In the genomic region with DNA sequence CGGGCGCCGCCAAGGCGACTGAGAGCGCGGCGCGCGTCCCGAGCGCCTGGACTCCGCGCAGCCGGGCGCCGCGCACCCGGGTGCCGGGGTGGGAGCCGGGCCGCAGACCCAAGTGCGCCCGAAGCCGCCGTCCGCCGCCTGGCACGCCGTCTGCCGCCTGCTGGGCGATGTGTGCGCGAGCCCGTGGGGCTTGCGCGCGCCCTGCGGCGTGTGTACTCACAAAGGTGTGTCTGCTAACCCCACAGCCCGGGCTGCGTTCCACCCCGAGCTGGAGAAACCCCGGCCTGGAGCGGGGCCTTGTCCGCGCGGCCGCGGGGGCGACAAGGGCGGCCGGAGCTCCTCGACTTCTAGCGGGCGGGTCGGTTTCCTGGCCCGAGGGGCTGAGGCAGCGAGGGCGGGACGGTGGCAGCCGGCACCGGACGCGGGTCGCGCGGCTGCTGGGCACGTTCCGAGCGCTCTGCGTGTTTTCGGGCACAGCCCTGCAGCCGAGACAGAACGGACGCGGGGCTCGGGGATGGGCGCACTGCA, we compare ENCODE assay signal across 8 cellular contexts. TPM values are rescaled to one million over a fixed set of nuclear protein-coding genes. Genes with fewer than 3 reads are reported as not detected.
DNase-seq lines count a peak whose midpoint lies in the region; ATAC-seq, FAIRE-seq and TF ChIP-seq lines count a peak whose summit lies in the region.

No MANE protein-coding gene starts in this region.

- no peak for TF ChIP-seq EP300 in SK-N-SH (IDR thresholded peaks at IDR 0.05; ENCODE audit: borderline replicate concordance in 1 of 2, low read depth in 1 of 2, low read length in 1 of 2)

- TF ChIP-seq RAD21 in SK-N-SH (IDR thresholded peaks at IDR 0.05; ENCODE audit: low read length): peak; percentile 42

- peaks cover 24% of the 10 kb centered on the region for H3K27me3 Mint-ChIP-seq in activated naive CD8-positive, alpha-beta T cell treated with anti-CD3 and anti-CD28 coated beads, Interleukin-2, amount 50 U/mL, for 24 hours

- H3K9ac ChIP-seq in HUES48 (ENCODE audit: low read depth, low read length) (peak overlapping the region; percentile 43; the same call in 1 of the 2 replicates), SK-N-SH (peak overlapping the region; percentile 93)

- H3K36me3 ChIP-seq in HUES48 (ENCODE audit: control insufficient read depth, insufficient read depth, low read length) (no peaks in the 10 kb centered on the region), SK-N-SH (replicated peaks in 1 of 2; ENCODE audit: control insufficient read depth in 1 of 2, insufficient read depth in 2 of 2, low read length in 1 of 2) (no peaks in the 10 kb centered on the region), cardiac muscle cell (no peaks in the 10 kb centered on the region), pancreas (no peaks in the 10 kb centered on the region), aorta (ENCODE audit: control insufficient read depth in 1 of 2, insufficient read depth in 2 of 2, low read length in 1 of 2) (no peaks in the 10 kb centered on the region)

- H3K4me3 Mint-ChIP-seq in activated naive CD8-positive, alpha-beta T cell treated with anti-CD3 and anti-CD28 coated beads, Interleukin-2, amount 50 U/mL, for 24 hours: peak overlapping the region; percentile 82

- peak; percentile 93 for DNase-seq in DMS53 (lab: John Stamatoyannopoulos, UW)
- DNase-seq in SK-N-SH: peak; percentile 86
- peak; percentile 67 for DNase-seq in activated naive CD8-positive, alpha-beta T cell treated with anti-CD3 and anti-CD28 coated beads, Interleukin-2, amount 50 U/mL, for 24 hours
- DNase-seq in cardiac muscle cell (ENCODE audit: low read depth in 1 of 2, low spot score in 1 of 2): peak; percentile 80 to 84
- peak; percentile 80 to 94 (median 88) for DNase-seq in pancreas
- peak; percentile 85 to 92 for DNase-seq in aorta

- peak overlapping the region; percentile 93 for H2AFZ ChIP-seq in SK-N-SH (ENCODE audit: low read depth)

- WGBS in SK-N-SH (ENCODE audit: low lambda C conversion rate): no CpG with 5 or more reads among the region's 78 CpGs
- WGBS in pancreas, 2 donors: 0% methylated on average over 49 to 78 of the region's 78 CpGs
- 0% methylated on average over 67 to 78 of the region's 78 CpGs for WGBS in aorta, 2 donors

- H3K4me1 Mint-ChIP-seq in activated naive CD8-positive, alpha-beta T cell treated with anti-CD3 and anti-CD28 coated beads, Interleukin-2, amount 50 U/mL, for 24 hours: peaks cover 50% of the 10 kb centered on the region

- H3F3A ChIP-seq in SK-N-SH (replicated peaks; ENCODE audit: insufficient read depth): peaks cover 12% of the 10 kb centered on the region

- H4K20me1 ChIP-seq in SK-N-SH (ENCODE audit: insufficient read depth): peaks cover 27% of the 10 kb centered on the region

- H3K27me3 ChIP-seq in HUES48 (ENCODE audit: control insufficient read depth, insufficient read depth, low read length) (peaks cover 79% of the 10 kb centered on the region), SK-N-SH (ENCODE audit: insufficient read depth) (no peaks in the 10 kb centered on the region), cardiac muscle cell (no peaks in the 10 kb centered on the region), pancreas (no peaks in the 10 kb centered on the region), aorta (ENCODE audit: control insufficient read depth in 1 of 2, insufficient read depth in 2 of 2, low read length in 1 of 2) (no peaks in the 10 kb centered on the region)

- H3K4me1 ChIP-seq in HUES48 (ENCODE audit: control insufficient read depth, insufficient read depth, low read length) (peaks cover 41% of the 10 kb centered on the region), SK-N-SH (ENCODE audit: control insufficient read depth in 1 of 2, insufficient read depth in 2 of 2, low read depth in 1 of 2, low read length in 1 of 2) (peaks cover 17 to 21% of the 10 kb centered on the region in 2 experiments; a peak in 3 of 4 replicates), cardiac muscle cell (ENCODE audit: low read depth) (peaks cover 23% of the 10 kb centered on the region), pancreas (peaks cover 14 to 17% (median 15%) of the 10 kb centered on the region in 3 donors), aorta (ENCODE audit: control insufficient read depth in 1 of 2, insufficient read depth in 2 of 2, low read length in 2 of 2) (peaks cover 0 to 4% of the 10 kb centered on the region in 2 donors)

- H3K9me3 Mint-ChIP-seq in activated naive CD8-positive, alpha-beta T cell treated with anti-CD3 and anti-CD28 coated beads, Interleukin-2, amount 50 U/mL, for 24 hours: no peaks in the 10 kb centered on the region

- H3K9me3 ChIP-seq in HUES48 (ENCODE audit: control insufficient read depth, insufficient read depth, low read length): no peaks in the 10 kb centered on the region
- no peaks in the 10 kb centered on the region for H3K9me3 ChIP-seq in SK-N-SH
- H3K9me3 ChIP-seq in cardiac muscle cell (ENCODE audit: low read depth): no peaks in the 10 kb centered on the region
- no peaks in the 10 kb centered on the region for H3K9me3 ChIP-seq in pancreas
- no peaks in the 10 kb centered on the region for H3K9me3 ChIP-seq in aorta (ENCODE audit: control insufficient read depth, low read length)

- intact Hi-C loops in pancreas (cut with DNase I) (loop anchor here in 1 of 3 donors (10.0 kb wide), 1 partner anchor 324 kb away; no protein-coding TSS in a partner anchor), aorta (cut with DNase I) (loop anchor here (5.0 to 10.0 kb wide), 7 partner anchors 121 to 384 kb away; a partner anchor contains a TSS)

- CTCF ChIA-PET in SK-N-SH (lab: Yijun Ruan, JAX): interaction anchor here (0.8 to 3.3 kb wide), 15 partner anchors 10 to 487 kb away, joined by 3 to 22 read pairs (median 4); a partner anchor contains a TSS

- peaks cover 6% of the 10 kb centered on the region for H3K36me3 Mint-ChIP-seq in activated naive CD8-positive, alpha-beta T cell treated with anti-CD3 and anti-CD28 coated beads, Interleukin-2, amount 50 U/mL, for 24 hours (ENCODE audit: low read depth)

- H3K4me3 ChIP-seq in HUES48 (ENCODE audit: low read depth, low read length) (peak overlapping the region; percentile 80), SK-N-SH (ENCODE audit: low read depth in 2 of 2, low read length in 1 of 2) (peak overlapping the region; percentile 93 to 95), cardiac muscle cell (peak overlapping the region; percentile 57), pancreas (peak overlapping the region; percentile 79 to 98 (median 90)), aorta (ENCODE audit: low read length in 2 of 2) (peak overlapping the region; percentile 55 to 81)

- POLR2A ChIA-PET in SK-N-SH (lab: Yijun Ruan, JAX): interaction anchor here (0.9 to 2.1 kb wide), 5 partner anchors 10 to 301 kb away, joined by 3 to 27 read pairs (median 3); a partner anchor contains a TSS

- H3K79me2 ChIP-seq in SK-N-SH (ENCODE audit: insufficient read depth): peaks cover 32% of the 10 kb centered on the region

- ATAC-seq in GM21423 (IDR thresholded peaks at IDR 0.05; ENCODE audit: unreplicated experiment) (peak; percentile 30), pancreas (peak; percentile 54 to 76 (median 67)), aorta (ENCODE audit: low FRiP score) (peak; percentile 59)
- peak; percentile 17 for ATAC-seq in activated naive CD8-positive, alpha-beta T cell treated with anti-CD3 and anti-CD28 coated beads, Interleukin-2, amount 50 U/mL, for 24 hours

- TF ChIP-seq CTCF in SK-N-SH (IDR thresholded peaks at IDR 0.05) (peak; percentile 51), cardiac muscle cell (IDR thresholded peaks at IDR 0.05; ENCODE audit: low read depth, low read length) (peak; percentile 45), pancreas (IDR thresholded peaks at IDR 0.05) (peak in 3 of 4 donors; percentile 17 to 47 (median 29))

- H3K27ac Mint-ChIP-seq in activated naive CD8-positive, alpha-beta T cell treated with anti-CD3 and anti-CD28 coated beads, Interleukin-2, amount 50 U/mL, for 24 hours: no peak overlapping the region

- H3K9me2 ChIP-seq in SK-N-SH: no peaks in the 10 kb centered on the region

- no peak for FAIRE-seq in pancreas (lab: Jason Lieb, UNC)

- H3K4me2 ChIP-seq in SK-N-SH: peak overlapping the region; percentile 99

- H3K27ac ChIP-seq in HUES48 (ENCODE audit: low read depth, low read length) (peak overlapping the region; percentile 56), SK-N-SH (ENCODE audit: low read depth in 2 of 2, low read length in 1 of 2) (peak overlapping the region; percentile 93 to 95), cardiac muscle cell (peak overlapping the region; percentile 85), pancreas (peak overlapping the region; percentile 92 to 99 (median 95)), aorta (ENCODE audit: low read depth in 1 of 2, low read length in 2 of 2) (peak overlapping the region; percentile 65 to 72)

TF ChIP-seq in SK-N-SH, 30 proteins besides CTCF, POLR2A, EP300 and RAD21:
- TF ChIP-seq POLR2AphosphoS5 (IDR thresholded peaks at IDR 0.05; ENCODE audit: low read depth, low read length) (no peak; the same call in 1 of the 2 replicates), SMC3 (IDR thresholded peaks at IDR 0.05; ENCODE audit: low read depth, low read length) (peak; percentile 50), NFIC (IDR thresholded peaks at IDR 0.05; ENCODE audit: borderline replicate concordance) (0 out of 2 replicates have a peak, but pooled peaks have one; percentile 3), MXI1 (IDR thresholded peaks at IDR 0.05; ENCODE audit: low read depth, low read length) (peak; percentile 36; the same call in 1 of the 2 replicates)
TF ChIP-seq in SK-N-SH: peak in this region for 3.

RNA-seq across cellular contexts. Expression of a gene that starts 1.1 kb away (rescaled TPM):
- polyA plus RNA-seq in SK-N-SH (2012; rRNA removed) (7.4 and 9.8 TPM in 2 replicates), cardiac muscle cell (3.4 and 8.3 TPM in 2 replicates), pancreas (1 to 10 TPM; 3.6 to 6.6 TPM), aorta (1 to 10 TPM; 3.4 to 5.3 TPM)
- 5.8 and 6.4 TPM in 2 replicates for polyA plus RNA-seq in SK-N-SH (2012; cell fraction: cytosol; rRNA removed)
- 13.4 and 24.6 TPM in 2 replicates for polyA plus RNA-seq in SK-N-SH (2012; cell fraction: nucleus; rRNA removed)
- total RNA-seq in cardiac muscle cell (7.8 and 8.3 TPM in 2 replicates), pancreas (10 to 100 TPM in 1 of 6 donors, 1 to 10 TPM in 5; 5.8 to 12.9 (median 6.2) TPM), aorta (10 to 100 TPM; 19.5 to 21.8 TPM)

Comparison
In these comparisons a context has a peak if more than half of its experiments do, and no peak if none do; other contexts are left out.
1. Peak in every context shown above with its lines: DNase-seq, ATAC-seq, H3K4me3 ChIP-seq and H3K27ac ChIP-seq.
2. ATAC-seq: peak in every context shown above with its lines; median percentile 67 in pancreas; 59 in aorta; 30 in GM21423; 17 in activated naive CD8-positive, alpha-beta T cell treated with anti-CD3 and anti-CD28 coated beads, Interleukin-2, amount 50 U/mL, for 24 hours.